15 cellular contexts compared by ENCODE assay signal in genomic region chr5:41788800-41789395, GRCh38.
DNase-seq lines count a peak whose midpoint lies in the region; ATAC-seq and TF ChIP-seq lines count a peak whose summit lies in the region.
"Had no signal": no experiment of that assay in that cellular context is flagged by ENCODE, and none has a peak within 500 bp of the region (broad histone marks: within the 10 kb centered on the region; RNA-seq: fewer than 3 reads in every experiment).

No MANE protein-coding gene starts in this region.

- H3K79me2 ChIP-seq in SK-N-SH (ENCODE audit: insufficient read depth), result no peaks in the 10 kb centered on the region

- TF ChIP-seq RAD21 in SK-N-SH (IDR thresholded peaks at IDR 0.05; ENCODE audit: low read length), result peak; percentile 27; the same call in 1 of the 2 replicates

- CTCF ChIA-PET in SK-N-SH (lab: Yijun Ruan, JAX), result interaction anchor here (1.3 to 1.4 kb wide), 2 partner anchors 20 to 33 kb away, joined by 3 to 7 read pairs; no protein-coding TSS in a partner anchor

- H3F3A ChIP-seq in SK-N-SH (replicated peaks; ENCODE audit: insufficient read depth), result peaks cover 28% of the 10 kb centered on the region

- H3K27ac ChIP-seq in SK-N-SH (ENCODE audit: low read depth in 2 of 2, low read length in 1 of 2) (peak overlapping the region; percentile 73 to 95), thoracic aorta (peak overlapping the region; percentile 38 to 43)

- peak; percentile 23 for DNase-seq in NCI-H748 (lab: John Stamatoyannopoulos, UW; ENCODE audit: unreplicated experiment)
- no peak for DNase-seq in NCI-H748 treated with DMSO at 0.1 percent for 48 hours (lab: John Stamatoyannopoulos, UW)
- no peak for DNase-seq in SK-N-SH
- DNase-seq in fibroblast of the aortic adventitia (ENCODE audit: low read depth), result peak; percentile 93
- no peak for DNase-seq in thoracic aorta (ENCODE audit: low spot score)
- no peak for DNase-seq in activated CD4-positive, alpha-beta T cell treated with anti-CD3 and anti-CD28 coated beads, Interleukin-2, amount 50 U/mL, for 4 hours
- DNase-seq in NCI-H345 (lab: John Stamatoyannopoulos, UW), result no peak
- DNase-seq: erythroblast, GDM1, immature natural killer cell, Kasumi-1, SIG-M5, trophoblast cell had no signal

- peak overlapping the region; percentile 26; the same call in 1 of the 2 replicates for H3K9ac ChIP-seq in SK-N-SH

- whole genome bisulfite sequencing in SK-N-SH (ENCODE audit: low lambda C conversion rate), result 4% methylated on average over 2 of the region's 2 CpGs

- no peak overlapping the region for H2AFZ ChIP-seq in SK-N-SH (ENCODE audit: low read depth)

- no peaks in the 10 kb centered on the region for H4K20me1 ChIP-seq in SK-N-SH (ENCODE audit: insufficient read depth)

- POLR2A ChIA-PET in SK-N-SH (lab: Yijun Ruan, JAX), result no interaction called here

- no peak for TF ChIP-seq CTCF in SK-N-SH (IDR thresholded peaks at IDR 0.05)
- TF ChIP-seq CTCF in fibroblast of the aortic adventitia (IDR thresholded peaks at IDR 0.05; ENCODE audit: insufficient read depth, low read length), result no peak
- TF ChIP-seq CTCF in thoracic aorta (IDR thresholded peaks at IDR 0.05), result no peak

- TF ChIP-seq EP300 in SK-N-SH (IDR thresholded peaks at IDR 0.05; ENCODE audit: borderline replicate concordance in 1 of 2, low read depth in 1 of 2, low read length in 1 of 2), result peak; percentile 23 to 61; a peak in 2 of 4 replicates

- peak overlapping the region; percentile 61 for H3K4me2 ChIP-seq in SK-N-SH

- H3K9me3 ChIP-seq in SK-N-SH, result no peaks in the 10 kb centered on the region
- H3K9me3 ChIP-seq in thoracic aorta, result no peaks in the 10 kb centered on the region

- peak overlapping the region in 1 of 2 experiments; percentile 7; a peak in 1 of 4 replicates for H3K4me3 ChIP-seq in SK-N-SH (ENCODE audit: low read depth in 2 of 2, low read length in 1 of 2)
- peak overlapping the region; percentile 2 for H3K4me3 ChIP-seq in fibroblast of the aortic adventitia (ENCODE audit: low read depth, low read length)
- peak overlapping the region; percentile 42 for H3K4me3 ChIP-seq in thoracic aorta

- H3K27me3 ChIP-seq in SK-N-SH (ENCODE audit: insufficient read depth), result no peaks in the 10 kb centered on the region
- no peaks in the 10 kb centered on the region for H3K27me3 ChIP-seq in thoracic aorta (replicated peaks; ENCODE audit: insufficient read depth)

- H3K36me3 ChIP-seq in SK-N-SH (replicated peaks in 1 of 2; ENCODE audit: control insufficient read depth in 1 of 2, insufficient read depth in 2 of 2, low read length in 1 of 2) (peaks cover under 1 to 7% of the 10 kb centered on the region in 2 experiments), thoracic aorta (no peaks in the 10 kb centered on the region)

- H3K9me2 ChIP-seq in SK-N-SH, result no peaks in the 10 kb centered on the region

- ATAC-seq in thoracic aorta (ENCODE audit: insufficient number of reproducible peaks, low FRiP score, low read depth), result peak; percentile 24
- ATAC-seq in GM21825 (IDR thresholded peaks at IDR 0.05; ENCODE audit: unreplicated experiment), result no peak
- ATAC-seq: sciatic nerve had no signal

- H3K4me1 ChIP-seq in SK-N-SH (ENCODE audit: control insufficient read depth in 1 of 2, insufficient read depth in 2 of 2, low read depth in 1 of 2, low read length in 1 of 2) (peaks cover 42 to 64% of the 10 kb centered on the region in 2 experiments), thoracic aorta (ENCODE audit: control insufficient read depth in 1 of 2, low read depth in 2 of 2) (peaks cover 40 to 60% of the 10 kb centered on the region in 2 donors)

TF ChIP-seq in SK-N-SH, 30 proteins besides CTCF, POLR2A, EP300 and RAD21:
- TF ChIP-seq EZH2phosphoT487 (IDR thresholded peaks at IDR 0.05; ENCODE audit: borderline replicate concordance, low read depth), result no peak
- TF ChIP-seq TAF1 (IDR thresholded peaks at IDR 0.05; ENCODE audit: borderline replicate concordance, low read depth, low read length), result no peak
- TF ChIP-seq PBX3 (IDR thresholded peaks at IDR 0.05), result peak; percentile 37; the same call in 1 of the 2 replicates
- TF ChIP-seq SMC3 (IDR thresholded peaks at IDR 0.05; ENCODE audit: low read depth, low read length), result no peak
- no peak for TF ChIP-seq USF2 (IDR thresholded peaks at IDR 0.05; ENCODE audit: borderline replicate concordance, low read depth, low read length)
- no peak for TF ChIP-seq MXI1 (IDR thresholded peaks at IDR 0.05; ENCODE audit: low read depth, low read length)
- TF ChIP-seq NFIC (IDR thresholded peaks at IDR 0.05; ENCODE audit: borderline replicate concordance), result peak; percentile 73
- TF ChIP-seq IRF3 (IDR thresholded peaks at IDR 0.05; ENCODE audit: low read depth, low read length), result no peak
- 0 out of 2 replicates have a peak, but pooled peaks have one; percentile 11 for TF ChIP-seq TCF12 (IDR thresholded peaks at IDR 0.05)

Comparison
In these comparisons a context has a peak if more than half of its experiments do, and no peak if none do; other contexts are left out.
1. DNase-seq: peak in NCI-H748 (single experiment) and fibroblast of the aortic adventitia (single experiment); none in NCI-H748 treated with DMSO at 0.1 percent for 48 hours (single experiment), SK-N-SH (single experiment), thoracic aorta (single experiment), activated CD4-positive, alpha-beta T cell treated with anti-CD3 and anti-CD28 coated beads, Interleukin-2, amount 50 U/mL, for 4 hours (0 of 2) and NCI-H345 (single experiment).